Comparison of ENCODE assay signal across 8 cellular contexts in the genomic region with DNA sequence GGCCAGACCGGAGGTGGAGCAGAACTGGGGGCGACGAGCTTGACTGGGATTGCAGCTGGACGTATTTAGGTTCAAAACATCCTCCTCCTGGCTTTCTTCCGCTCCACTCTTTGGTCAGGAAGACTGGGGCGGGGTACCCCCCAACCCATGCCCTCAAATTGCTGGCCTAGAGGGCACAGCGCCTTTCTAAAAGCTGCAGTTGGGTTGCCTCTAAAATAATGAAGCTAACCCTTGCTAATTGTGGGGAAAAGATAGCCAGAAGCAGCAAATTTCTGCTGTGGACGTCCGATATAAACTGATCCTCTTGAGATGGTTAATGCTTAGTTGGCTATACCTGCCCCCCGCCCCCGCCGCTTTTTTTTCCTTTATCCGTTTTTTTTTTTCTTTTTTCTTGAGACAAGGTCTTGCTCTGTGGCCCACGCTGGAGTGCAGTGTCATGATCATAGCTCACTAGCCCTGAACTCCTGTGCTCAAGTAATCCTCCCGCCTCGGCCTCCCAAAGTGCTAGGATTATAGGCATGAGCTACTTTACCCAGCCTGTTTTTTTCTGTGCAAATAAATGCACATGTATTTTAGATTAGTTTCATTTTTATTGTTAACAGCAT. TPM values are rescaled to one million over a fixed set of nuclear protein-coding genes. Genes with fewer than 3 reads are reported as not detected.
DNase-seq lines count a peak whose midpoint lies in the region; ATAC-seq lines count a peak whose summit lies in the region.

No MANE protein-coding gene starts in this region.

- peaks cover 6% of the 10 kb centered on the region for H3K36me3 ChIP-seq in rectal smooth muscle tissue (ENCODE audit: control insufficient read depth, insufficient read depth, low read length)

- H3K27me3 Mint-ChIP-seq in T-cell: no peaks in the 10 kb centered on the region

- DNase-seq in NCI-H146 (lab: John Stamatoyannopoulos, UW): peak; percentile 28
- DNase-seq in NCI-H146 treated with DMSO at 0.1 percent for 48 hours (lab: John Stamatoyannopoulos, UW; ENCODE audit: unreplicated experiment): no peak
- no peak for DNase-seq in T-cell
- peak; percentile 13 for DNase-seq in fibroblast of peridontal ligament (ENCODE audit: extremely low read depth)
- DNase-seq in SIG-M5 treated with dmso at 0.1 percent for 504 hours (lab: John Stamatoyannopoulos, UW; ENCODE audit: unreplicated experiment): no peak
- no peak for DNase-seq in HuH-7 (ENCODE audit: low spot score)

- POLR2A ChIA-PET in T-cell (lab: Charles Lee): interaction anchor here (0.5 to 1.2 kb wide), 6 partner anchors 28 to 204 kb away, joined by 3 to 11 read pairs (median 5); no protein-coding TSS in a partner anchor

- H3K4me1 Mint-ChIP-seq in T-cell: peaks cover 51 to 56% (median 51%) of the 10 kb centered on the region in 3 donors

- no peaks in the 10 kb centered on the region for H3K9me3 Mint-ChIP-seq in T-cell

- H3K4me1 ChIP-seq in rectal smooth muscle tissue (ENCODE audit: control insufficient read depth, insufficient read depth, low read length): peaks cover 14% of the 10 kb centered on the region

- ATAC-seq in T-cell (replicated peaks in 1 of 4) (no peak), HG02981 (IDR thresholded peaks at IDR 0.05; ENCODE audit: unreplicated experiment) (no peak)

- peak overlapping the region; percentile 85 to 92 (median 92) for H3K4me3 Mint-ChIP-seq in T-cell

- H3K4me3 ChIP-seq in rectal smooth muscle tissue (ENCODE audit: low read length): peak overlapping the region; percentile 71

- H3K9ac ChIP-seq in rectal smooth muscle tissue (ENCODE audit: low read length): peak overlapping the region; percentile 88

- peak overlapping the region; percentile 79 for H3K27ac ChIP-seq in rectal smooth muscle tissue (ENCODE audit: low read depth, low read length)

- CTCF ChIA-PET in T-cell (lab: Charles Lee): interaction anchor here in 1 of 2 donors (1.0 to 1.1 kb wide), 2 partner anchors 23 to 44 kb away, joined by 3 to 6 read pairs; no protein-coding TSS in a partner anchor

- peaks cover 15% of the 10 kb centered on the region for H3K36me3 Mint-ChIP-seq in T-cell

- H3K27me3 ChIP-seq in rectal smooth muscle tissue (ENCODE audit: control insufficient read depth, insufficient read depth, low read length): no peaks in the 10 kb centered on the region

- H3K27ac Mint-ChIP-seq in T-cell: peak overlapping the region; percentile 87 to 91

RNA-seq across cellular contexts. Expression of gene CHERP, which starts 0.8 kb away (rescaled TPM):
- 10 to 100 TPM; 52.6 to 76.7 (median 70.3) TPM for total RNA-seq in T-cell

RNA-seq across cellular contexts. Expression of gene SLC35E1, which starts 29.2 kb away (rescaled TPM):
- 10 to 100 TPM; 32.7 to 67.5 (median 36.9) TPM for total RNA-seq in T-cell

RNA-seq across cellular contexts. Expression of gene C19orf44, which starts 46.8 kb away (rescaled TPM):
- 1 to 10 TPM; 2.3 to 4.6 (median 3.3) TPM for total RNA-seq in T-cell

RNA-seq across cellular contexts. Expression of gene CALR3, which starts 47.0 kb away (rescaled TPM):
- total RNA-seq in T-cell: not detected

Comparison
In these comparisons a context has a peak if more than half of its experiments do, and no peak if none do; other contexts are left out.
1. DNase-seq: peak in NCI-H146 (single experiment) and fibroblast of peridontal ligament (single experiment); none in NCI-H146 treated with DMSO at 0.1 percent for 48 hours (single experiment), T-cell (0 of 34), SIG-M5 treated with dmso at 0.1 percent for 504 hours (single experiment) and HuH-7 (single experiment).